ENCODE assay signal across 14 cellular contexts in genomic region chr18:69944434-69944833, GRCh38. TPM values are rescaled to one million over a fixed set of nuclear protein-coding genes. Genes with fewer than 3 reads are reported as not detected.
DNase-seq lines count a peak whose midpoint lies in the region; ATAC-seq and TF ChIP-seq lines count a peak whose summit lies in the region.
"Had no signal": no experiment of that assay in that cellular context is flagged by ENCODE, and none has a peak within 500 bp of the region (broad histone marks: within the 10 kb centered on the region; RNA-seq: fewer than 3 reads in every experiment).

No MANE protein-coding gene starts in this region.

- peak; percentile 34 for TF ChIP-seq POLR2A in GM18526 (IDR thresholded peaks at IDR 0.05; ENCODE audit: extremely low read depth, insufficient read length)

- intact Hi-C loops in activated naive CD4-positive, alpha-beta T cell treated with anti-CD3 and anti-CD28 coated beads for 36 hours (cut with micrococcal nuclease): loop anchor here (2.0 to 10.0 kb wide), 2 partner anchors 14 to 720 kb away; no protein-coding TSS in a partner anchor
- intact Hi-C loops in activated CD8-positive, alpha-beta T cell treated with anti-CD3 and anti-CD28 coated beads for 36 hours (cut with micrococcal nuclease): loop anchor here (2.0 to 10.0 kb wide), 3 partner anchors 36 to 130 kb away; no protein-coding TSS in a partner anchor

- H3K4me3 Mint-ChIP-seq in activated naive CD4-positive, alpha-beta T cell treated with anti-CD3 and anti-CD28 coated beads for 36 hours: peak overlapping the region; percentile 54
- H3K4me3 Mint-ChIP-seq in activated CD8-positive, alpha-beta T cell treated with anti-CD3 and anti-CD28 coated beads for 36 hours: peak overlapping the region; percentile 84
- H3K4me3 Mint-ChIP-seq in stimulated activated memory B cell treated with anti-CD40 and anti-IgM and Interleukin-4, amounts not matched to agents 10 μg/mL and 1 μg/mL and 100 μg/mL, for 72 hours: peak overlapping the region; percentile 22

- ATAC-seq in activated CD8-positive, alpha-beta T cell treated with anti-CD3 and anti-CD28 coated beads for 36 hours: peak; percentile 28
- ATAC-seq in stimulated activated memory B cell treated with anti-CD40 and anti-IgM and Interleukin-4, amounts not matched to agents 10 μg/mL and 1 μg/mL and 100 μg/mL, for 72 hours: no peak
- ATAC-seq in GM19467 (IDR thresholded peaks at IDR 0.05; ENCODE audit: unreplicated experiment) (no peak), GM21529 (IDR thresholded peaks at IDR 0.05; ENCODE audit: unreplicated experiment) (no peak)
- ATAC-seq: heart right ventricle, pancreas, sciatic nerve had no signal

- POLR2A ChIA-PET in activated CD8-positive, alpha-beta T cell treated with anti-CD3 and anti-CD28 coated beads for 36 hours (lab: Charles Lee): interaction anchor here (0.7 to 4.9 kb wide), 9 partner anchors 9 to 59 kb away, joined by 3 to 42 read pairs (median 7); no protein-coding TSS in a partner anchor

- H3K27me3 Mint-ChIP-seq in activated naive CD4-positive, alpha-beta T cell treated with anti-CD3 and anti-CD28 coated beads for 36 hours (ENCODE audit: low read depth): no peaks in the 10 kb centered on the region
- H3K27me3 Mint-ChIP-seq in activated CD8-positive, alpha-beta T cell treated with anti-CD3 and anti-CD28 coated beads for 36 hours: no peaks in the 10 kb centered on the region
- no peaks in the 10 kb centered on the region for H3K27me3 Mint-ChIP-seq in stimulated activated memory B cell treated with anti-CD40 and anti-IgM and Interleukin-4, amounts not matched to agents 10 μg/mL and 1 μg/mL and 100 μg/mL, for 72 hours

- DNase-seq in activated naive CD4-positive, alpha-beta T cell treated with anti-CD3 and anti-CD28 coated beads for 36 hours: peak; percentile 50
- DNase-seq in activated naive CD4-positive, alpha-beta T cell treated with anti-CD3 and anti-CD28 coated beads, Interleukin-2, amount 50 U/mL, for 16 hours: no peak
- DNase-seq in activated CD8-positive, alpha-beta T cell treated with anti-CD3 and anti-CD28 coated beads for 36 hours: peak; percentile 57
- no peak for DNase-seq in NCI-H2029 (lab: John Stamatoyannopoulos, UW)
- DNase-seq: ACHN, heart right ventricle, NCI-H1436 treated with DMSO at 0.1 percent for 48 hours, NCI-H345, pancreas had no signal

- peaks cover 74% of the 10 kb centered on the region for H3K4me1 Mint-ChIP-seq in activated naive CD4-positive, alpha-beta T cell treated with anti-CD3 and anti-CD28 coated beads for 36 hours (ENCODE audit: low read depth)
- H3K4me1 Mint-ChIP-seq in activated CD8-positive, alpha-beta T cell treated with anti-CD3 and anti-CD28 coated beads for 36 hours (ENCODE audit: low read depth): peaks cover 70% of the 10 kb centered on the region
- H3K4me1 Mint-ChIP-seq in stimulated activated memory B cell treated with anti-CD40 and anti-IgM and Interleukin-4, amounts not matched to agents 10 μg/mL and 1 μg/mL and 100 μg/mL, for 72 hours: peaks cover 29% of the 10 kb centered on the region

- H3K9me3 Mint-ChIP-seq in activated naive CD4-positive, alpha-beta T cell treated with anti-CD3 and anti-CD28 coated beads for 36 hours: peaks cover 29% of the 10 kb centered on the region
- peaks cover 32% of the 10 kb centered on the region for H3K9me3 Mint-ChIP-seq in activated CD8-positive, alpha-beta T cell treated with anti-CD3 and anti-CD28 coated beads for 36 hours
- peaks cover 12% of the 10 kb centered on the region for H3K9me3 Mint-ChIP-seq in stimulated activated memory B cell treated with anti-CD40 and anti-IgM and Interleukin-4, amounts not matched to agents 10 μg/mL and 1 μg/mL and 100 μg/mL, for 72 hours

- CTCF ChIA-PET in activated naive CD4-positive, alpha-beta T cell treated with anti-CD3 and anti-CD28 coated beads for 36 hours (lab: Charles Lee): interaction anchor here (0.7 to 4.1 kb wide), 8 partner anchors 9 to 602 kb away, joined by 3 to 18 read pairs (median 6); no protein-coding TSS in a partner anchor
- CTCF ChIA-PET in activated CD8-positive, alpha-beta T cell treated with anti-CD3 and anti-CD28 coated beads for 36 hours (lab: Charles Lee): interaction anchor here (0.6 to 3.8 kb wide), 7 partner anchors 9 to 142 kb away, joined by 3 to 15 read pairs (median 9); no protein-coding TSS in a partner anchor

- peaks cover 61% of the 10 kb centered on the region for H3K36me3 Mint-ChIP-seq in activated naive CD4-positive, alpha-beta T cell treated with anti-CD3 and anti-CD28 coated beads for 36 hours (ENCODE audit: low read depth)
- peaks cover 74% of the 10 kb centered on the region for H3K36me3 Mint-ChIP-seq in activated CD8-positive, alpha-beta T cell treated with anti-CD3 and anti-CD28 coated beads for 36 hours (ENCODE audit: low read depth)
- peaks cover 50% of the 10 kb centered on the region for H3K36me3 Mint-ChIP-seq in stimulated activated memory B cell treated with anti-CD40 and anti-IgM and Interleukin-4, amounts not matched to agents 10 μg/mL and 1 μg/mL and 100 μg/mL, for 72 hours

- H3K27ac Mint-ChIP-seq in activated naive CD4-positive, alpha-beta T cell treated with anti-CD3 and anti-CD28 coated beads for 36 hours: no peak overlapping the region
- H3K27ac Mint-ChIP-seq in activated CD8-positive, alpha-beta T cell treated with anti-CD3 and anti-CD28 coated beads for 36 hours: no peak overlapping the region
- no peak overlapping the region for H3K27ac Mint-ChIP-seq in stimulated activated memory B cell treated with anti-CD40 and anti-IgM and Interleukin-4, amounts not matched to agents 10 μg/mL and 1 μg/mL and 100 μg/mL, for 72 hours

- no peak for TF ChIP-seq CTCF in activated CD8-positive, alpha-beta T cell treated with anti-CD3 and anti-CD28 coated beads for 36 hours (IDR thresholded peaks at IDR 0.05)

RNA-seq across cellular contexts. Expression of gene CD226, which starts 3.2 kb away (rescaled TPM):
- total RNA-seq in activated naive CD4-positive, alpha-beta T cell treated with anti-CD3 and anti-CD28 coated beads for 36 hours: 10 to 100 TPM; 19.4 to 19.9 TPM
- total RNA-seq in activated CD8-positive, alpha-beta T cell treated with anti-CD3 and anti-CD28 coated beads for 36 hours: 10 to 100 TPM; 41.5 to 41.7 TPM

Comparison
In these comparisons a context has a peak if more than half of its experiments do, and no peak if none do; other contexts are left out.
1. DNase-seq: peak in activated naive CD4-positive, alpha-beta T cell treated with anti-CD3 and anti-CD28 coated beads for 36 hours (single experiment) and activated CD8-positive, alpha-beta T cell treated with anti-CD3 and anti-CD28 coated beads for 36 hours (single experiment); none in activated naive CD4-positive, alpha-beta T cell treated with anti-CD3 and anti-CD28 coated beads, Interleukin-2, amount 50 U/mL, for 16 hours (single experiment) and NCI-H2029 (single experiment).
2. H3K4me3 Mint-ChIP-seq: peak in every context shown above with its lines; median percentile 84 in activated CD8-positive, alpha-beta T cell treated with anti-CD3 and anti-CD28 coated beads for 36 hours; 54 in activated naive CD4-positive, alpha-beta T cell treated with anti-CD3 and anti-CD28 coated beads for 36 hours; 22 in stimulated activated memory B cell treated with anti-CD40 and anti-IgM and Interleukin-4, amounts not matched to agents 10 μg/mL and 1 μg/mL and 100 μg/mL, for 72 hours.